23 cellular contexts compared by ENCODE assay signal in genomic region chr17:17706140-17707060, GRCh38. TPM values are rescaled to one million over a fixed set of nuclear protein-coding genes. Genes with fewer than 3 reads are reported as not detected.
DNase-seq lines count a peak whose midpoint lies in the region; ATAC-seq and TF ChIP-seq lines count a peak whose summit lies in the region.
"Had no signal": no experiment of that assay in that cellular context is flagged by ENCODE, and none has a peak within 500 bp of the region (broad histone marks: within the 10 kb centered on the region; RNA-seq: fewer than 3 reads in every experiment).

No MANE protein-coding gene starts in this region.

- H3K27me3 ChIP-seq in neural progenitor cell, result peaks cover 40% of the 10 kb centered on the region
- H3K27me3 ChIP-seq: upper lobe of left lung had no signal

- no peak; the same call in 1 of the 2 replicates for TF ChIP-seq CTCF in AG10803 (conservative IDR thresholded peaks at IDR 0.05; ENCODE audit: low read length)
- TF ChIP-seq CTCF in HFFc6 (IDR thresholded peaks at IDR 0.05), result no peak
- TF ChIP-seq CTCF in neural progenitor cell (IDR thresholded peaks at IDR 0.05), result no peak

- no peak overlapping the region for H3K4me3 Mint-ChIP-seq in HFFc6
- H3K4me3 Mint-ChIP-seq in effector memory CD8-positive, alpha-beta T cell, result no peak overlapping the region
- H3K4me3 Mint-ChIP-seq in neural progenitor cell, result peak overlapping the region; percentile 64
- H3K4me3 Mint-ChIP-seq: activated B cell treated with CpG ODN at 0.5 μM for 24 hours; activated naive CD8-positive, alpha-beta T cell treated with anti-CD3 and anti-CD28 coated beads, Interleukin-2, amount 50 U/mL, for 24 hours; activated T-helper 1 cell treated with anti-CD3 and anti-CD28 coated beads, Interleukin-12 subunit alpha, Interleukin-12 subunit beta, Interleukin-2, Interleukin-4 antibody, amounts not matched to agents 30 ng/mL and 10 ng/mL and 1 ng/mL, durations not matched to agents 14 hours and 24 hours and 36 hours; neural crest cell; T-helper 1 cell treated with Interleukin-12 subunit alpha and Interleukin-12 subunit beta and Interleukin-4 antibody, amounts not matched to agents 30 μg/mL and 1 μg/mL, for 36 hours had no signal

- H3K9me3 Mint-ChIP-seq in HFFc6 (no peaks in the 10 kb centered on the region), neural progenitor cell (no peaks in the 10 kb centered on the region)
- no peaks in the 10 kb centered on the region for H3K9me3 Mint-ChIP-seq in effector memory CD8-positive, alpha-beta T cell
- H3K9me3 Mint-ChIP-seq: activated B cell treated with CpG ODN at 0.5 μM for 24 hours; activated naive CD8-positive, alpha-beta T cell treated with anti-CD3 and anti-CD28 coated beads, Interleukin-2, amount 50 U/mL, for 24 hours; activated T-helper 1 cell treated with anti-CD3 and anti-CD28 coated beads, Interleukin-12 subunit alpha, Interleukin-12 subunit beta, Interleukin-2, Interleukin-4 antibody, amounts not matched to agents 30 ng/mL and 10 ng/mL and 1 ng/mL, durations not matched to agents 14 hours and 24 hours and 36 hours; neural crest cell; T-helper 1 cell treated with Interleukin-12 subunit alpha and Interleukin-12 subunit beta and Interleukin-4 antibody, amounts not matched to agents 30 μg/mL and 1 μg/mL, for 36 hours had no signal

- peaks cover 10% of the 10 kb centered on the region for H3F3A ChIP-seq in neural progenitor cell (ENCODE audit: low read depth)

- no peak overlapping the region for H3K4me3 ChIP-seq in AG10803 (ENCODE audit: low read length)
- no peak overlapping the region for H3K4me3 ChIP-seq in neural progenitor cell
- H3K4me3 ChIP-seq: upper lobe of left lung had no signal

- no peak overlapping the region for H3K9ac ChIP-seq in neural progenitor cell

- H3K27me3 Mint-ChIP-seq in HFFc6 (ENCODE audit: insufficient read depth), result peaks cover 2% of the 10 kb centered on the region
- no peaks in the 10 kb centered on the region for H3K27me3 Mint-ChIP-seq in effector memory CD8-positive, alpha-beta T cell
- H3K27me3 Mint-ChIP-seq in neural progenitor cell (ENCODE audit: insufficient read depth, low read depth), result no peaks in the 10 kb centered on the region
- H3K27me3 Mint-ChIP-seq: activated B cell treated with CpG ODN at 0.5 μM for 24 hours; activated naive CD8-positive, alpha-beta T cell treated with anti-CD3 and anti-CD28 coated beads, Interleukin-2, amount 50 U/mL, for 24 hours had no signal

- no peaks in the 10 kb centered on the region for H3K36me3 ChIP-seq in neural progenitor cell
- H3K36me3 ChIP-seq: upper lobe of left lung had no signal

- H3K36me3 Mint-ChIP-seq in HFFc6 (ENCODE audit: low read depth), result peaks cover 4% of the 10 kb centered on the region; the same call in 1 of the 2 replicates
- peaks cover 38% of the 10 kb centered on the region for H3K36me3 Mint-ChIP-seq in effector memory CD8-positive, alpha-beta T cell (ENCODE audit: insufficient read depth)
- H3K36me3 Mint-ChIP-seq in neural progenitor cell, result peaks cover 8% of the 10 kb centered on the region

- peak overlapping the region; percentile 67 for H3K27ac Mint-ChIP-seq in HFFc6
- peak overlapping the region; percentile 41 to 82 for H3K27ac Mint-ChIP-seq in effector memory CD8-positive, alpha-beta T cell
- peak overlapping the region; percentile 60 for H3K27ac Mint-ChIP-seq in neural progenitor cell
- H3K27ac Mint-ChIP-seq: activated B cell treated with CpG ODN at 0.5 μM for 24 hours; activated naive CD8-positive, alpha-beta T cell treated with anti-CD3 and anti-CD28 coated beads, Interleukin-2, amount 50 U/mL, for 24 hours; activated T-helper 1 cell treated with anti-CD3 and anti-CD28 coated beads, Interleukin-12 subunit alpha, Interleukin-12 subunit beta, Interleukin-2, Interleukin-4 antibody, amounts not matched to agents 30 ng/mL and 10 ng/mL and 1 ng/mL, durations not matched to agents 14 hours and 24 hours and 36 hours had no signal

- peaks cover 99% of the 10 kb centered on the region for H4K20me1 ChIP-seq in neural progenitor cell (ENCODE audit: low read depth)

- H2AFZ ChIP-seq in neural progenitor cell (replicated peaks), result no peak overlapping the region

- peaks cover 14% of the 10 kb centered on the region for H3K4me1 ChIP-seq in neural progenitor cell

- peak; percentile 54 for DNase-seq in AG10803 (ENCODE audit: low read depth)
- DNase-seq in HFFc6, result no peak
- DNase-seq in effector memory CD8-positive, alpha-beta T cell, result no peak
- DNase-seq in neural progenitor cell (ENCODE audit: low spot score), result no peak
- no peak for DNase-seq in NCI-H1092 treated with DMSO at 0.1 percent for 48 hours (lab: John Stamatoyannopoulos, UW)
- no peak for DNase-seq in cerebellar cortex (ENCODE audit: low spot score)
- DNase-seq in activated T-cell treated with anti-CD3 and anti-CD28 coated beads for 4 hours, result no peak
- DNase-seq in NCI-H345 (lab: John Stamatoyannopoulos, UW), result no peak
- DNase-seq: activated B cell treated with CpG ODN at 0.5 μM for 24 hours; activated naive CD8-positive, alpha-beta T cell treated with anti-CD3 and anti-CD28 coated beads, Interleukin-2, amount 50 U/mL, for 24 hours; AML-193; central memory CD4-positive, alpha-beta T cell; DMS 273 treated with DMSO at 0.1 percent for 48 hours; Kasumi-1; kidney; NCI-H69; right cardiac atrium; SIG-M5; stimulated activated naive CD8-positive, alpha-beta T cell treated with anti-CD3 and anti-CD28 coated beads, Interleukin-15, Interleukin-2, amounts not matched to agents 100 U/mL and 50 U/mL, for 24 hours; upper lobe of left lung had no signal

- H3K27ac ChIP-seq in neural progenitor cell, result no peak overlapping the region

- no peaks in the 10 kb centered on the region for H3K79me2 ChIP-seq in neural progenitor cell (ENCODE audit: low read depth)

- peaks cover 45% of the 10 kb centered on the region for H3K4me1 Mint-ChIP-seq in HFFc6 (ENCODE audit: low read depth)
- H3K4me1 Mint-ChIP-seq in effector memory CD8-positive, alpha-beta T cell (ENCODE audit: low read depth in 2 of 2), result peaks cover 17% of the 10 kb centered on the region in 2 donors
- peaks cover 70% of the 10 kb centered on the region for H3K4me1 Mint-ChIP-seq in neural progenitor cell

- no peaks in the 10 kb centered on the region for H3K9me3 ChIP-seq in neural progenitor cell (ENCODE audit: low read depth)
- H3K9me3 ChIP-seq: upper lobe of left lung had no signal

- no peak for ATAC-seq in effector memory CD8-positive, alpha-beta T cell (replicated peaks)
- ATAC-seq: activated naive CD8-positive, alpha-beta T cell treated with anti-CD3 and anti-CD28 coated beads, Interleukin-2, amount 50 U/mL, for 24 hours; right cardiac atrium; stimulated activated naive CD8-positive, alpha-beta T cell treated with anti-CD3 and anti-CD28 coated beads, Interleukin-15, Interleukin-2, amounts not matched to agents 100 U/mL and 50 U/mL, for 24 hours had no signal

- H3K4me2 ChIP-seq in neural progenitor cell, result no peak overlapping the region

RNA-seq across cellular contexts. Expression of gene RAI1, which starts 25.1 kb away (rescaled TPM):
- 10 to 100 TPM; 26.9 to 29.3 (median 29.0) TPM for total RNA-seq in HFFc6 (2021; fragmentation: NEBNext Ultra II Directional; extraction: Animal tissue kit (Norgen Biotek cat#: 25700))
- 18.0 and 27.4 TPM in 2 replicates for total RNA-seq in neural progenitor cell (ENCODE audit: low replicate concordance)
